ENCODE assay signal across 25 cellular contexts in the genomic region with DNA sequence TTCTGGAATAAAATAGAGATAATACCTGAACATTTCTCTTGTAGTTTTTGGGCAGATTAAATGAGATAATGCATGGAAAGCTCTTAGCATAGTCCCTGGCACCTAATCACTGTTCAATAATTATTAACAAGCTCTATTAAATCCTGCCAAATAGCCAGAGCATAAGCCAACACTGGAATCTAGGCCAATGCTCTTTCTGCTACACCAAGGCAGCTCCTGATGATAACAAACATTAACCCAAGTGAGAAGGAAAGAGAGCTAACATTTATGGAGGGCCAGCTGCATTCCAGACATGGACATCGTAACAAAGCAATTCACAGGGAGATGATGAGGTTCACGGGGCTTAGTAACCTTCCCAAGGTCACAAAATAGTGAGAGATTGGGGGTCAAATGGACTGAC.
"Had no signal": no experiment of that assay in that cellular context is flagged by ENCODE, and none has a peak within 500 bp of the region (broad histone marks: within the 10 kb centered on the region; RNA-seq: fewer than 3 reads in every experiment).

No MANE protein-coding gene starts in this region.

- H3K4me1 ChIP-seq: parathyroid adenoma had no signal

- H3K27ac ChIP-seq: epithelial cell of prostate, foreskin keratinocyte, neutrophil, parathyroid adenoma, suprapubic skin had no signal

- H3K4me3 Mint-ChIP-seq: activated naive CD8-positive, alpha-beta T cell; activated T-cell treated with anti-CD3 and anti-CD28 coated beads, Interleukin-2, amount 50 U/mL, for 72 hours; endodermal cell; memory B cell; naive thymus-derived CD8-positive, alpha-beta T cell; T-cell; type B pancreatic cell had no signal

- H3K27ac Mint-ChIP-seq: activated naive CD8-positive, alpha-beta T cell; activated T-cell treated with anti-CD3 and anti-CD28 coated beads, Interleukin-2, amount 50 U/mL, for 72 hours; endodermal cell; memory B cell; T-cell; type B pancreatic cell had no signal

- H3K27me3 ChIP-seq: foreskin keratinocyte, neutrophil, suprapubic skin had no signal

- H3K9me3 Mint-ChIP-seq: activated T-cell treated with anti-CD3 and anti-CD28 coated beads, Interleukin-2, amount 50 U/mL, for 72 hours; endodermal cell; memory B cell; naive thymus-derived CD8-positive, alpha-beta T cell; T-cell; type B pancreatic cell had no signal

- H3K36me3 Mint-ChIP-seq: activated naive CD8-positive, alpha-beta T cell; memory B cell; naive thymus-derived CD8-positive, alpha-beta T cell; T-cell had no signal

- H3K9me3 ChIP-seq: neutrophil, suprapubic skin had no signal

- H3K36me3 ChIP-seq: neutrophil had no signal

- H3K4me3 ChIP-seq: suprapubic skin had no signal

- H3K27me3 Mint-ChIP-seq: type B pancreatic cell had no signal

- DNase-seq: activated CD4-positive, alpha-beta T cell treated with anti-CD3 and anti-CD28 coated beads, Interleukin-2, amount 50 U/mL, for 1 hour; activated CD4-positive, CD25-positive, alpha-beta regulatory T cell; activated CD8-positive, alpha-beta memory T cell treated with anti-CD3 and anti-CD28 coated beads for 24 hours; activated gamma-delta T cell treated with Interleukin-2 at 50 U/mL for 16 hours; activated T-cell treated with anti-CD3 and anti-CD28 coated beads, Interleukin-2, amount 50 U/mL, for 72 hours; endodermal cell; foreskin keratinocyte; glutamatergic neuron; hypothalamus; islet precursor cell; left ventricle myocardium superior; naive thymus-derived CD8-positive, alpha-beta T cell; stimulated activated CD4-positive, alpha-beta T cell treated with anti-CD3 and anti-CD28 coated beads, Interleukin-12 subunit alpha, Interleukin-12 subunit beta, amount 100 ng/mL, for 4 hours; stimulated activated CD4-positive, alpha-beta T cell treated with anti-CD3 and anti-CD28 coated beads, Interleukin-1b, Interleukin-23, amount 100 ng/mL, for 48 hours; stimulated activated CD8-positive, alpha-beta memory T cell treated with anti-CD3 and anti-CD28 coated beads, Interleukin-4, amount 100 ng/mL, for 48 hours; stimulated activated naive CD4-positive, alpha-beta T cell treated with Interleukin-2 at 50 U/mL for 16 hours; T-cell had no signal

- ATAC-seq: activated T-cell treated with anti-CD3 and anti-CD28 coated beads, Interleukin-2, amount 50 U/mL, for 72 hours; foreskin keratinocyte; naive thymus-derived CD8-positive, alpha-beta T cell; SK-N-SH treated with all-trans-retinoic acid at 6 μM for 48 hours; T-cell had no signal

- H3K4me1 Mint-ChIP-seq: memory B cell, T-cell had no signal
